In the genomic region with DNA sequence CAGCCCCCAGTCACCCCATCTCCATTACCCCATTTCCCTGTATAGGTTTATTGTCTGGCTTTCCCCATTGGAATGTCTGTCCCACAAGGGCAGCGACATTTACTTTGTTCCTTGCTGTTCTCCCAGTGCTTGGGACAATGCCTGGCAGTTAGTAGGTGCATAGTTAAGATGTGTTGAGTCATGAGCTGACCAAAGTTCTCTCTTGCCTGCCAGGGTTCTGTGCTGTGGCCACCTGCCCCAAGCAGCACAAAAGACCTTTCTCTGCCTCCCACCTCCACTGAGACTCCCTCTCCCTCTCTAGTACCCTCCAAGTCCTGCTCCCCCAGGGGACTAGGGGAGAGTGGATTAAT, we compare ENCODE assay signal across 15 cellular contexts. TPM values are rescaled to one million over a fixed set of nuclear protein-coding genes. Genes with fewer than 3 reads are reported as not detected.
A peak's percentile ranks its signal among the peaks of the same experiment; 100 is the strongest.
DNase-seq lines count a peak whose midpoint lies in the region; ATAC-seq, FAIRE-seq and TF ChIP-seq lines count a peak whose summit lies in the region.
"Had no signal": no experiment of that assay in that cellular context is flagged by ENCODE, and none has a peak within 500 bp of the region (broad histone marks: within the 10 kb centered on the region; RNA-seq: fewer than 3 reads in every experiment).

No MANE protein-coding gene starts in this region.

- ATAC-seq in activated T-helper 17 cell treated with anti-CD3 and anti-CD28 coated beads, Interleukin-2, amount 50 U/mL, for 72 hours (replicated peaks) = no peak
- ATAC-seq: body of pancreas, left cardiac atrium had no signal

- no peaks in the 10 kb centered on the region for H3K27me3 Mint-ChIP-seq in HFFc6 (ENCODE audit: insufficient read depth)
- no peaks in the 10 kb centered on the region for H3K27me3 Mint-ChIP-seq in activated T-helper 17 cell treated with anti-CD3 and anti-CD28 coated beads, Interleukin-2, amount 50 U/mL, for 72 hours

- H3K9me3 Mint-ChIP-seq in HFFc6 = peaks cover 10% of the 10 kb centered on the region
- H3K9me3 Mint-ChIP-seq in activated T-helper 17 cell treated with anti-CD3 and anti-CD28 coated beads, Interleukin-2, amount 50 U/mL, for 72 hours = no peaks in the 10 kb centered on the region
- H3K9me3 Mint-ChIP-seq: T-helper 1 cell treated with Interleukin-12 subunit alpha and Interleukin-12 subunit beta and Interleukin-4 antibody, amounts not matched to agents 30 μg/mL and 1 μg/mL, for 36 hours had no signal

- H3K27ac Mint-ChIP-seq in HFFc6 = peak overlapping the region; percentile 85
- peak overlapping the region; percentile 42 for H3K27ac Mint-ChIP-seq in activated T-helper 17 cell treated with anti-CD3 and anti-CD28 coated beads, Interleukin-2, amount 50 U/mL, for 72 hours
- H3K27ac Mint-ChIP-seq: T-helper 1 cell treated with Interleukin-12 subunit alpha and Interleukin-12 subunit beta and Interleukin-4 antibody, amounts not matched to agents 30 μg/mL and 1 μg/mL, for 36 hours had no signal

- H3K36me3 Mint-ChIP-seq in HFFc6 (ENCODE audit: low read depth) = peaks cover 25% of the 10 kb centered on the region
- peaks cover 10% of the 10 kb centered on the region for H3K36me3 Mint-ChIP-seq in activated T-helper 17 cell treated with anti-CD3 and anti-CD28 coated beads, Interleukin-2, amount 50 U/mL, for 72 hours (ENCODE audit: low read depth)

- H3K4me1 Mint-ChIP-seq in HFFc6 (ENCODE audit: low read depth) = peaks cover 78% of the 10 kb centered on the region
- no peaks in the 10 kb centered on the region for H3K4me1 Mint-ChIP-seq in activated T-helper 17 cell treated with anti-CD3 and anti-CD28 coated beads, Interleukin-2, amount 50 U/mL, for 72 hours

- H3K4me3 Mint-ChIP-seq in HFFc6 = peak overlapping the region; percentile 0
- H3K4me3 Mint-ChIP-seq in activated T-helper 17 cell treated with anti-CD3 and anti-CD28 coated beads, Interleukin-2, amount 50 U/mL, for 72 hours = no peak overlapping the region
- H3K4me3 Mint-ChIP-seq: T-helper 1 cell treated with Interleukin-12 subunit alpha and Interleukin-12 subunit beta and Interleukin-4 antibody, amounts not matched to agents 30 μg/mL and 1 μg/mL, for 36 hours had no signal

- DNase-seq in HFFc6 (no peak), kidney tubule cell (ENCODE audit: low spot score) (peak; percentile 57), urothelium cell line (ENCODE audit: low spot score) (peak; percentile 58), D341Med (ENCODE audit: low spot score) (no peak), occipital lobe (lab: John Stamatoyannopoulos, UW) (no peak), DMS153 (lab: John Stamatoyannopoulos, UW) (no peak)
- DNase-seq: activated CD4-positive, alpha-beta T cell treated with anti-CD3 and anti-CD28 coated beads, Interleukin-2, amount 50 U/mL, for 4 hours; activated naive CD4-positive, alpha-beta T cell treated with Interleukin-2 at 50 U/mL for 16 hours; body of pancreas; left cardiac atrium; NCI-H2081; stomach; WERI-Rb-1 had no signal

- TF ChIP-seq CTCF in HFFc6 (IDR thresholded peaks at IDR 0.05) = no peak

- FAIRE-seq in urothelium cell line (lab: Jason Lieb, UNC) = no peak

RNA-seq across cellular contexts. Expression of gene TMCO4, which starts 40.0 kb away (rescaled TPM):
- 10 to 100 TPM; 17.4 to 30.6 (median 27.8) TPM for total RNA-seq in HFFc6 (2021; fragmentation: NEBNext Ultra II Directional; extraction: Animal tissue kit (Norgen Biotek cat#: 25700))
- total RNA-seq in activated T-helper 17 cell treated with anti-CD3 and anti-CD28 coated beads, Interleukin-2, amount 50 U/mL, for 72 hours = 10 to 100 TPM in 1 of 2 donors, 1 to 10 TPM in 1; 8.9 to 12.6 TPM
- total RNA-seq in occipital lobe = 0.31 TPM

RNA-seq across cellular contexts. Expression of gene RNF186, which starts 55.4 kb away (rescaled TPM):
- not detected for total RNA-seq in HFFc6 (2021; fragmentation: NEBNext Ultra II Directional; extraction: Animal tissue kit (Norgen Biotek cat#: 25700))
- total RNA-seq in activated T-helper 17 cell treated with anti-CD3 and anti-CD28 coated beads, Interleukin-2, amount 50 U/mL, for 72 hours = not detected
- total RNA-seq in occipital lobe = not detected
- total RNA-seq: left cardiac atrium had no signal

Comparison
In these comparisons a context has a peak if more than half of its experiments do, and no peak if none do; other contexts are left out.
1. DNase-seq: peak in kidney tubule cell (single experiment) and urothelium cell line (single experiment); none in HFFc6 (single experiment), D341Med (single experiment), occipital lobe (single experiment) and DMS153 (single experiment).